Comparison of ENCODE assay signal across 31 cellular contexts in genomic region chr15:49015896-49016295, GRCh38. TPM values are rescaled to one million over a fixed set of nuclear protein-coding genes. Genes with fewer than 3 reads are reported as not detected.
"Had no signal": no experiment of that assay in that cellular context is flagged by ENCODE, and none has a peak within 500 bp of the region (broad histone marks: within the 10 kb centered on the region; RNA-seq: fewer than 3 reads in every experiment).

No MANE protein-coding gene starts in this region.

- H3K4me3 Mint-ChIP-seq: activated CD4-positive, alpha-beta T cell treated with anti-CD3 and anti-CD28 coated beads, Interleukin-2, amount 10 ng/mL, durations not matched to agents 7 days and 5 days; activated CD8-positive, alpha-beta memory T cell treated with anti-CD3 and anti-CD28 coated beads, Interleukin-2, amount 10 ng/mL, durations not matched to agents 7 days and 5 days; activated CD8-positive, alpha-beta T cell treated with anti-CD3 and anti-CD28 coated beads for 36 hours; activated T-helper 1 cell treated with anti-CD3 and anti-CD28 coated beads, Interleukin-12 subunit alpha, Interleukin-12 subunit beta, Interleukin-2, Interleukin-4 antibody, amounts not matched to agents 30 ng/mL and 10 ng/mL and 1 ng/mL, durations not matched to agents 14 hours and 24 hours and 36 hours; central memory CD8-positive, alpha-beta T cell; effector memory CD8-positive, alpha-beta T cell; immature natural killer cell; naive thymus-derived CD4-positive, alpha-beta T cell; T-cell had no signal

- ATAC-seq: activated CD8-positive, alpha-beta memory T cell treated with anti-CD3 and anti-CD28 coated beads, Interleukin-2, amount 10 ng/mL, durations not matched to agents 7 days and 5 days; activated CD8-positive, alpha-beta T cell treated with anti-CD3 and anti-CD28 coated beads for 36 hours; effector memory CD8-positive, alpha-beta T cell; esophagus mucosa; foreskin keratinocyte; left lung; naive thymus-derived CD4-positive, alpha-beta T cell; T-cell had no signal

- H3K4me1 Mint-ChIP-seq: activated CD4-positive, alpha-beta T cell treated with anti-CD3 and anti-CD28 coated beads, Interleukin-2, amount 10 ng/mL, durations not matched to agents 7 days and 5 days; activated CD8-positive, alpha-beta memory T cell treated with anti-CD3 and anti-CD28 coated beads, Interleukin-2, amount 10 ng/mL, durations not matched to agents 7 days and 5 days; central memory CD8-positive, alpha-beta T cell; immature natural killer cell had no signal

- H3K27me3 Mint-ChIP-seq: activated CD4-positive, alpha-beta T cell treated with anti-CD3 and anti-CD28 coated beads, Interleukin-2, amount 10 ng/mL, durations not matched to agents 7 days and 5 days; activated CD8-positive, alpha-beta memory T cell treated with anti-CD3 and anti-CD28 coated beads, Interleukin-2, amount 10 ng/mL, durations not matched to agents 7 days and 5 days; activated CD8-positive, alpha-beta T cell treated with anti-CD3 and anti-CD28 coated beads for 36 hours; central memory CD8-positive, alpha-beta T cell; effector memory CD8-positive, alpha-beta T cell; naive thymus-derived CD4-positive, alpha-beta T cell; T-cell had no signal

- DNase-seq: activated CD4-positive, alpha-beta T cell treated with anti-CD3 and anti-CD28 coated beads, Interleukin-2, amount 10 ng/mL, durations not matched to agents 7 days and 5 days; activated CD4-positive, CD25-positive, alpha-beta regulatory T cell treated with anti-CD3 and anti-CD28 coated beads, Interleukin-2, amount 50 U/mL, for 72 hours; activated CD8-positive, alpha-beta memory T cell treated with anti-CD3 and anti-CD28 coated beads, Interleukin-2, amount 10 ng/mL, durations not matched to agents 7 days and 5 days; activated CD8-positive, alpha-beta T cell treated with anti-CD3 and anti-CD28 coated beads for 36 hours; activated gamma-delta T cell; activated naive CD4-positive, alpha-beta T cell treated with anti-CD3 and anti-CD28 coated beads, Interleukin-2, amount 50 U/mL, for 16 hours; colonic mucosa; dorsolateral prefrontal cortex; effector memory CD8-positive, alpha-beta T cell; foreskin keratinocyte; glutamatergic neuron; immature natural killer cell; left lung; naive thymus-derived CD4-positive, alpha-beta T cell; spleen; stimulated activated CD4-positive, alpha-beta T cell treated with anti-CD3 and anti-CD28 coated beads, Interleukin-4, amount 100 ng/mL, for 1 hour; stimulated activated naive CD4-positive, alpha-beta T cell; T-cell; testis; upper lobe of left lung; WERI-Rb-1 had no signal

- H3K27ac Mint-ChIP-seq: activated CD4-positive, alpha-beta T cell treated with anti-CD3 and anti-CD28 coated beads, Interleukin-2, amount 10 ng/mL, durations not matched to agents 7 days and 5 days; activated CD8-positive, alpha-beta memory T cell treated with anti-CD3 and anti-CD28 coated beads, Interleukin-2, amount 10 ng/mL, durations not matched to agents 7 days and 5 days; activated CD8-positive, alpha-beta T cell treated with anti-CD3 and anti-CD28 coated beads for 36 hours; activated T-helper 1 cell treated with anti-CD3 and anti-CD28 coated beads, Interleukin-12 subunit alpha, Interleukin-12 subunit beta, Interleukin-2, Interleukin-4 antibody, amounts not matched to agents 30 ng/mL and 10 ng/mL and 1 ng/mL, durations not matched to agents 14 hours and 24 hours and 36 hours; effector memory CD8-positive, alpha-beta T cell; immature natural killer cell; naive thymus-derived CD4-positive, alpha-beta T cell; T-cell had no signal

- H3K4me3 ChIP-seq: breast epithelium, colonic mucosa, dorsolateral prefrontal cortex, hepatocyte, left lung, lung, spleen, testis, upper lobe of left lung had no signal

- H3K9me3 Mint-ChIP-seq: activated CD4-positive, alpha-beta T cell treated with anti-CD3 and anti-CD28 coated beads, Interleukin-2, amount 10 ng/mL, durations not matched to agents 7 days and 5 days; activated CD8-positive, alpha-beta T cell treated with anti-CD3 and anti-CD28 coated beads for 36 hours; activated T-helper 1 cell treated with anti-CD3 and anti-CD28 coated beads, Interleukin-12 subunit alpha, Interleukin-12 subunit beta, Interleukin-2, Interleukin-4 antibody, amounts not matched to agents 30 ng/mL and 10 ng/mL and 1 ng/mL, durations not matched to agents 14 hours and 24 hours and 36 hours; central memory CD8-positive, alpha-beta T cell; effector memory CD8-positive, alpha-beta T cell; immature natural killer cell; T-cell had no signal

- FAIRE-seq: astrocyte, endothelial cell of umbilical vein, TTC549 had no signal

RNA-seq across cellular contexts. Expression of gene SHC4, which starts 52.2 kb away (rescaled TPM):
- total RNA-seq: esophagus mucosa, mesenteric fat pad had no signal
- polyA plus RNA-seq: endothelial cell of umbilical vein; naive thymus-derived CD4-positive, alpha-beta T cell had no signal
